In the genomic region with DNA sequence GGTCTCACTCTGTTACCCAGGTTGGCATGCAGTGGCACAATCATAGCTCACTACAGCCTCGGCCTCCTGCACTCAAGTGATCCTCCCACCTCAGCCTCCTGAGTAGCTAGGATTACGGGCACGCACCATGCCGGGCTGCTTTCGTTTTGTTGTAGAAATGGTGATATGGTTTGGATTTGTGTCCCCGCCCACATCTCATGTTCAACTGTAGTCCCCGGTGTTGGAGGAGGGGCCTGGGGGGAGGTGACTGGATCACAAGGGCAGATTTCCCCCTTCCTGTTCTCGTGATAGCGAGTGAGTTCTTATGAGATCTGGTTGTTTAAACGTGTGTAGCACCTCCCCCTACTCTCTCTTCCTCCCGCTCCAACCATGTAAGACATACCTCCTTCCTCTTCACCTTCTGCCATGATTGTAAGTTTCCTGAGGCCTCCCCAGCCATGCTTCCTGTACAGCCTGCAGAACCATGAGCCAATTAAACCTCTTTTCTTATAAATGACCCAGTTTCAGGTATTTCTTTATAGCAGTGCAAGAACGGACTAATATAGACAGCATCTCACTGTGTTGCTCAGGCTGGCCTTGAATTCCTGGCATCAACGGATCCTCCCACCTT, we compare ENCODE assay signal across 1 cellular context.
TF ChIP-seq lines count a peak whose summit lies in the region.

No MANE protein-coding gene starts in this region.

TF ChIP-seq in K562, 482 proteins besides CTCF, POLR2A, EP300 and RAD21 (continued from another document and continues in another):
- TF ChIP-seq HOXB6 (CRISPR knock-in tag; IDR thresholded peaks at IDR 0.05; ENCODE audit: borderline replicate concordance) = no peak
- TF ChIP-seq NR2C1 (IDR thresholded peaks at IDR 0.05) = no peak
- no peak for TF ChIP-seq NR2C1 (tag; IDR thresholded peaks at IDR 0.05)
- TF ChIP-seq, protein P1, sequence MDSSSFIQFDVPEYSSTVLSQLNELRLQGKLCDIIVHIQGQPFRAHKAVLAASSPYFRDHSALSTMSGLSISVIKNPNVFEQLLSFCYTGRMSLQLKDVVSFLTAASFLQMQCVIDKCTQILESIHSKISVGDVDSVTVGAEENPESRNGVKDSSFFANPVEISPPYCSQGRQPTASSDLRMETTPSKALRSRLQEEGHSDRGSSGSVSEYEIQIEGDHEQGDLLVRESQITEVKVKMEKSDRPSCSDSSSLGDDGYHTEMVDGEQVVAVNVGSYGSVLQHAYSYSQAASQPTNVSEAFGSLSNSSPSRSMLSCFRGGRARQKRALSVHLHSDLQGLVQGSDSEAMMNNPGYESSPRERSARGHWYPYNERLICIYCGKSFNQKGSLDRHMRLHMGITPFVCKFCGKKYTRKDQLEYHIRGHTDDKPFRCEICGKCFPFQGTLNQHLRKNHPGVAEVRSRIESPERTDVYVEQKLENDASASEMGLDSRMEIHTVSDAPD (CRISPR knock-in tag; IDR thresholded peaks at IDR 0.05) = no peak
- TF ChIP-seq JUN (IDR thresholded peaks at IDR 0.05; ENCODE audit: borderline replicate concordance, low read depth, low read length) = no peak
- TF ChIP-seq JUN (CRISPR knock-in tag; IDR thresholded peaks at IDR 0.05; ENCODE audit: borderline replicate concordance) = no peak
- TF ChIP-seq FOXK2 (conservative IDR thresholded peaks at IDR 0.05 in 1 of 2, IDR thresholded peaks at IDR 0.05 in 1 of 2; ENCODE audit: low read depth in 2 of 2) = no peak
- TF ChIP-seq KHSRP (IDR thresholded peaks at IDR 0.05) = no peak
- TF ChIP-seq, protein P2, sequence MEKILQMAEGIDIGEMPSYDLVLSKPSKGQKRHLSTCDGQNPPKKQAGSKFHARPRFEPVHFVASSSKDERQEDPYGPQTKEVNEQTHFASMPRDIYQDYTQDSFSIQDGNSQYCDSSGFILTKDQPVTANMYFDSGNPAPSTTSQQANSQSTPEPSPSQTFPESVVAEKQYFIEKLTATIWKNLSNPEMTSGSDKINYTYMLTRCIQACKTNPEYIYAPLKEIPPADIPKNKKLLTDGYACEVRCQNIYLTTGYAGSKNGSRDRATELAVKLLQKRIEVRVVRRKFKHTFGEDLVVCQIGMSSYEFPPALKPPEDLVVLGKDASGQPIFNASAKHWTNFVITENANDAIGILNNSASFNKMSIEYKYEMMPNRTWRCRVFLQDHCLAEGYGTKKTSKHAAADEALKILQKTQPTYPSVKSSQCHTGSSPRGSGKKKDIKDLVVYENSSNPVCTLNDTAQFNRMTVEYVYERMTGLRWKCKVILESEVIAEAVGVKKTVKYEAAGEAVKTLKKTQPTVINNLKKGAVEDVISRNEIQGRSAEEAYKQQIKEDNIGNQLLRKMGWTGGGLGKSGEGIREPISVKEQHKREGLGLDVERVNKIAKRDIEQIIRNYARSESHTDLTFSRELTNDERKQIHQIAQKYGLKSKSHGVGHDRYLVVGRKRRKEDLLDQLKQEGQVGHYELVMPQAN (IDR thresholded peaks at IDR 0.05; ENCODE audit: borderline replicate concordance) = no peak; the same call in 1 of the 2 replicates
- no peak for TF ChIP-seq ZC3H8 (IDR thresholded peaks at IDR 0.05)
- no peak for TF ChIP-seq OTX1 (CRISPR knock-in tag; IDR thresholded peaks at IDR 0.05)
- TF ChIP-seq, protein P3, sequence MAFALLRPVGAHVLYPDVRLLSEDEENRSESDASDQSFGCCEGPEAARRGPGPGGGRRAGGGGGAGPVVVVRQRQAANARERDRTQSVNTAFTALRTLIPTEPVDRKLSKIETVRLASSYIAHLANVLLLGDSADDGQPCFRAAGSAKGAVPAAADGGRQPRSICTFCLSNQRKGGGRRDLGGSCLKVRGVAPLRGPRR (CRISPR knock-in tag; IDR thresholded peaks at IDR 0.05) = no peak
- TF ChIP-seq, protein P4, sequence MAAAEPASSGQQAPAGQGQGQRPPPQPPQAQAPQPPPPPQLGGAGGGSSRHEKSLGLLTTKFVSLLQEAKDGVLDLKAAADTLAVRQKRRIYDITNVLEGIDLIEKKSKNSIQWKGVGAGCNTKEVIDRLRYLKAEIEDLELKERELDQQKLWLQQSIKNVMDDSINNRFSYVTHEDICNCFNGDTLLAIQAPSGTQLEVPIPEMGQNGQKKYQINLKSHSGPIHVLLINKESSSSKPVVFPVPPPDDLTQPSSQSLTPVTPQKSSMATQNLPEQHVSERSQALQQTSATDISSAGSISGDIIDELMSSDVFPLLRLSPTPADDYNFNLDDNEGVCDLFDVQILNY (CRISPR knock-in tag; IDR thresholded peaks at IDR 0.05) = no peak
- TF ChIP-seq, protein P5, sequence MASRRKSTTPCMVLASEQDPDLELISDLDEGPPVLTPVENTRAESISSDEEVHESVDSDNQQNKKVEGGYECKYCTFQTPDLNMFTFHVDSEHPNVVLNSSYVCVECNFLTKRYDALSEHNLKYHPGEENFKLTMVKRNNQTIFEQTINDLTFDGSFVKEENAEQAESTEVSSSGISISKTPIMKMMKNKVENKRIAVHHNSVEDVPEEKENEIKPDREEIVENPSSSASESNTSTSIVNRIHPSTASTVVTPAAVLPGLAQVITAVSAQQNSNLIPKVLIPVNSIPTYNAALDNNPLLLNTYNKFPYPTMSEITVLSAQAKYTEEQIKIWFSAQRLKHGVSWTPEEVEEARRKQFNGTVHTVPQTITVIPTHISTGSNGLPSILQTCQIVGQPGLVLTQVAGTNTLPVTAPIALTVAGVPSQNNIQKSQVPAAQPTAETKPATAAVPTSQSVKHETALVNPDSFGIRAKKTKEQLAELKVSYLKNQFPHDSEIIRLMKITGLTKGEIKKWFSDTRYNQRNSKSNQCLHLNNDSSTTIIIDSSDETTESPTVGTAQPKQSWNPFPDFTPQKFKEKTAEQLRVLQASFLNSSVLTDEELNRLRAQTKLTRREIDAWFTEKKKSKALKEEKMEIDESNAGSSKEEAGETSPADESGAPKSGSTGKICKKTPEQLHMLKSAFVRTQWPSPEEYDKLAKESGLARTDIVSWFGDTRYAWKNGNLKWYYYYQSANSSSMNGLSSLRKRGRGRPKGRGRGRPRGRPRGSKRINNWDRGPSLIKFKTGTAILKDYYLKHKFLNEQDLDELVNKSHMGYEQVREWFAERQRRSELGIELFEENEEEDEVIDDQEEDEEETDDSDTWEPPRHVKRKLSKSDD (conservative IDR thresholded peaks at IDR 0.05; ENCODE audit: low read length) = no peak
- no peak for TF ChIP-seq TSC22D4 (tag; IDR thresholded peaks at IDR 0.05)
- TF ChIP-seq, protein P6, sequence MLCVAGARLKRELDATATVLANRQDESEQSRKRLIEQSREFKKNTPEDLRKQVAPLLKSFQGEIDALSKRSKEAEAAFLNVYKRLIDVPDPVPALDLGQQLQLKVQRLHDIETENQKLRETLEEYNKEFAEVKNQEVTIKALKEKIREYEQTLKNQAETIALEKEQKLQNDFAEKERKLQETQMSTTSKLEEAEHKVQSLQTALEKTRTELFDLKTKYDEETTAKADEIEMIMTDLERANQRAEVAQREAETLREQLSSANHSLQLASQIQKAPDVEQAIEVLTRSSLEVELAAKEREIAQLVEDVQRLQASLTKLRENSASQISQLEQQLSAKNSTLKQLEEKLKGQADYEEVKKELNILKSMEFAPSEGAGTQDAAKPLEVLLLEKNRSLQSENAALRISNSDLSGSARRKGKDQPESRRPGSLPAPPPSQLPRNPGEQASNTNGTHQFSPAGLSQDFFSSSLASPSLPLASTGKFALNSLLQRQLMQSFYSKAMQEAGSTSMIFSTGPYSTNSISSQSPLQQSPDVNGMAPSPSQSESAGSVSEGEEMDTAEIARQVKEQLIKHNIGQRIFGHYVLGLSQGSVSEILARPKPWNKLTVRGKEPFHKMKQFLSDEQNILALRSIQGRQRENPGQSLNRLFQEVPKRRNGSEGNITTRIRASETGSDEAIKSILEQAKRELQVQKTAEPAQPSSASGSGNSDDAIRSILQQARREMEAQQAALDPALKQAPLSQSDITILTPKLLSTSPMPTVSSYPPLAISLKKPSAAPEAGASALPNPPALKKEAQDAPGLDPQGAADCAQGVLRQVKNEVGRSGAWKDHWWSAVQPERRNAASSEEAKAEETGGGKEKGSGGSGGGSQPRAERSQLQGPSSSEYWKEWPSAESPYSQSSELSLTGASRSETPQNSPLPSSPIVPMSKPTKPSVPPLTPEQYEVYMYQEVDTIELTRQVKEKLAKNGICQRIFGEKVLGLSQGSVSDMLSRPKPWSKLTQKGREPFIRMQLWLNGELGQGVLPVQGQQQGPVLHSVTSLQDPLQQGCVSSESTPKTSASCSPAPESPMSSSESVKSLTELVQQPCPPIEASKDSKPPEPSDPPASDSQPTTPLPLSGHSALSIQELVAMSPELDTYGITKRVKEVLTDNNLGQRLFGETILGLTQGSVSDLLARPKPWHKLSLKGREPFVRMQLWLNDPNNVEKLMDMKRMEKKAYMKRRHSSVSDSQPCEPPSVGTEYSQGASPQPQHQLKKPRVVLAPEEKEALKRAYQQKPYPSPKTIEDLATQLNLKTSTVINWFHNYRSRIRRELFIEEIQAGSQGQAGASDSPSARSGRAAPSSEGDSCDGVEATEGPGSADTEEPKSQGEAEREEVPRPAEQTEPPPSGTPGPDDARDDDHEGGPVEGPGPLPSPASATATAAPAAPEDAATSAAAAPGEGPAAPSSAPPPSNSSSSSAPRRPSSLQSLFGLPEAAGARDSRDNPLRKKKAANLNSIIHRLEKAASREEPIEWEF (CRISPR knock-in tag; IDR thresholded peaks at IDR 0.05) = no peak
- TF ChIP-seq ZNF274 (IDR thresholded peaks at IDR 0.05; ENCODE audit: borderline replicate concordance, low read depth, low read length) = no peak
- no peak for TF ChIP-seq CAMTA2 (CRISPR knock-in tag; conservative IDR thresholded peaks at IDR 0.05)
- TF ChIP-seq NFE2 (IDR thresholded peaks at IDR 0.05; ENCODE audit: low read depth) = no peak
- TF ChIP-seq MCM3 (IDR thresholded peaks at IDR 0.05) = no peak
- TF ChIP-seq, protein P7, sequence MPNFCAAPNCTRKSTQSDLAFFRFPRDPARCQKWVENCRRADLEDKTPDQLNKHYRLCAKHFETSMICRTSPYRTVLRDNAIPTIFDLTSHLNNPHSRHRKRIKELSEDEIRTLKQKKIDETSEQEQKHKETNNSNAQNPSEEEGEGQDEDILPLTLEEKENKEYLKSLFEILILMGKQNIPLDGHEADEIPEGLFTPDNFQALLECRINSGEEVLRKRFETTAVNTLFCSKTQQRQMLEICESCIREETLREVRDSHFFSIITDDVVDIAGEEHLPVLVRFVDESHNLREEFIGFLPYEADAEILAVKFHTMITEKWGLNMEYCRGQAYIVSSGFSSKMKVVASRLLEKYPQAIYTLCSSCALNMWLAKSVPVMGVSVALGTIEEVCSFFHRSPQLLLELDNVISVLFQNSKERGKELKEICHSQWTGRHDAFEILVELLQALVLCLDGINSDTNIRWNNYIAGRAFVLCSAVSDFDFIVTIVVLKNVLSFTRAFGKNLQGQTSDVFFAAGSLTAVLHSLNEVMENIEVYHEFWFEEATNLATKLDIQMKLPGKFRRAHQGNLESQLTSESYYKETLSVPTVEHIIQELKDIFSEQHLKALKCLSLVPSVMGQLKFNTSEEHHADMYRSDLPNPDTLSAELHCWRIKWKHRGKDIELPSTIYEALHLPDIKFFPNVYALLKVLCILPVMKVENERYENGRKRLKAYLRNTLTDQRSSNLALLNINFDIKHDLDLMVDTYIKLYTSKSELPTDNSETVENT (CRISPR knock-in tag; IDR thresholded peaks at IDR 0.05) = no peak
- TF ChIP-seq, protein P8, sequence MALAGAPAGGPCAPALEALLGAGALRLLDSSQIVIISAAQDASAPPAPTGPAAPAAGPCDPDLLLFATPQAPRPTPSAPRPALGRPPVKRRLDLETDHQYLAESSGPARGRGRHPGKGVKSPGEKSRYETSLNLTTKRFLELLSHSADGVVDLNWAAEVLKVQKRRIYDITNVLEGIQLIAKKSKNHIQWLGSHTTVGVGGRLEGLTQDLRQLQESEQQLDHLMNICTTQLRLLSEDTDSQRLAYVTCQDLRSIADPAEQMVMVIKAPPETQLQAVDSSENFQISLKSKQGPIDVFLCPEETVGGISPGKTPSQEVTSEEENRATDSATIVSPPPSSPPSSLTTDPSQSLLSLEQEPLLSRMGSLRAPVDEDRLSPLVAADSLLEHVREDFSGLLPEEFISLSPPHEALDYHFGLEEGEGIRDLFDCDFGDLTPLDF (CRISPR knock-in tag; IDR thresholded peaks at IDR 0.05) = no peak
- TF ChIP-seq, protein P9, sequence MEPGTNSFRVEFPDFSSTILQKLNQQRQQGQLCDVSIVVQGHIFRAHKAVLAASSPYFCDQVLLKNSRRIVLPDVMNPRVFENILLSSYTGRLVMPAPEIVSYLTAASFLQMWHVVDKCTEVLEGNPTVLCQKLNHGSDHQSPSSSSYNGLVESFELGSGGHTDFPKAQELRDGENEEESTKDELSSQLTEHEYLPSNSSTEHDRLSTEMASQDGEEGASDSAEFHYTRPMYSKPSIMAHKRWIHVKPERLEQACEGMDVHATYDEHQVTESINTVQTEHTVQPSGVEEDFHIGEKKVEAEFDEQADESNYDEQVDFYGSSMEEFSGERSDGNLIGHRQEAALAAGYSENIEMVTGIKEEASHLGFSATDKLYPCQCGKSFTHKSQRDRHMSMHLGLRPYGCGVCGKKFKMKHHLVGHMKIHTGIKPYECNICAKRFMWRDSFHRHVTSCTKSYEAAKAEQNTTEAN (CRISPR knock-in tag; IDR thresholded peaks at IDR 0.05) = no peak
- TF ChIP-seq NR1H2 (CRISPR knock-in tag; IDR thresholded peaks at IDR 0.05) = no peak
- TF ChIP-seq NCOA1 (IDR thresholded peaks at IDR 0.05; ENCODE audit: low read depth) = no peak
- TF ChIP-seq, protein P10, sequence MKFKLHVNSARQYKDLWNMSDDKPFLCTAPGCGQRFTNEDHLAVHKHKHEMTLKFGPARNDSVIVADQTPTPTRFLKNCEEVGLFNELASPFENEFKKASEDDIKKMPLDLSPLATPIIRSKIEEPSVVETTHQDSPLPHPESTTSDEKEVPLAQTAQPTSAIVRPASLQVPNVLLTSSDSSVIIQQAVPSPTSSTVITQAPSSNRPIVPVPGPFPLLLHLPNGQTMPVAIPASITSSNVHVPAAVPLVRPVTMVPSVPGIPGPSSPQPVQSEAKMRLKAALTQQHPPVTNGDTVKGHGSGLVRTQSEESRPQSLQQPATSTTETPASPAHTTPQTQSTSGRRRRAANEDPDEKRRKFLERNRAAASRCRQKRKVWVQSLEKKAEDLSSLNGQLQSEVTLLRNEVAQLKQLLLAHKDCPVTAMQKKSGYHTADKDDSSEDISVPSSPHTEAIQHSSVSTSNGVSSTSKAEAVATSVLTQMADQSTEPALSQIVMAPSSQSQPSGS (CRISPR knock-in tag; IDR thresholded peaks at IDR 0.05) = no peak
- no peak for TF ChIP-seq KDM4B (IDR thresholded peaks at IDR 0.05; ENCODE audit: borderline replicate concordance in 2 of 2, low read depth in 1 of 2)
- TF ChIP-seq RFX7 (CRISPR knock-in tag; IDR thresholded peaks at IDR 0.05) = no peak
- TF ChIP-seq HMG20A (CRISPR knock-in tag; conservative IDR thresholded peaks at IDR 0.05) = no peak
- no peak for TF ChIP-seq TEAD4 (IDR thresholded peaks at IDR 0.05; ENCODE audit: low read length)
- no peak for TF ChIP-seq TEAD4 (CRISPR knock-in tag; IDR thresholded peaks at IDR 0.05; ENCODE audit: borderline replicate concordance)
- TF ChIP-seq CHCHD3 (CRISPR knock-in tag; IDR thresholded peaks at IDR 0.05) = no peak
- no peak for TF ChIP-seq KLF1 (tag; IDR thresholded peaks at IDR 0.05)
- TF ChIP-seq, protein P11, sequence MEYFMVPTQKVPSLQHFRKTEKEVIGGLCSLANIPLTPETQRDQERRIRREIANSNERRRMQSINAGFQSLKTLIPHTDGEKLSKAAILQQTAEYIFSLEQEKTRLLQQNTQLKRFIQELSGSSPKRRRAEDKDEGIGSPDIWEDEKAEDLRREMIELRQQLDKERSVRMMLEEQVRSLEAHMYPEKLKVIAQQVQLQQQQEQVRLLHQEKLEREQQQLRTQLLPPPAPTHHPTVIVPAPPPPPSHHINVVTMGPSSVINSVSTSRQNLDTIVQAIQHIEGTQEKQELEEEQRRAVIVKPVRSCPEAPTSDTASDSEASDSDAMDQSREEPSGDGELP (CRISPR knock-in tag; IDR thresholded peaks at IDR 0.05; ENCODE audit: borderline replicate concordance) = peak; percentile 30; the same call in 1 of the 2 replicates
- no peak for TF ChIP-seq NFIX (CRISPR knock-in tag; IDR thresholded peaks at IDR 0.05; ENCODE audit: low read depth)
- no peak for TF ChIP-seq ZNF24 (IDR thresholded peaks at IDR 0.05)
- no peak for TF ChIP-seq ELF4 (CRISPR knock-in tag; IDR thresholded peaks at IDR 0.05)
- TF ChIP-seq TRIM24 (IDR thresholded peaks at IDR 0.05) = peak in 1 of 2 experiments; percentile 58; a peak in 1 of 4 replicates
- no peak for TF ChIP-seq ZNF57 (CRISPR knock-in tag; IDR thresholded peaks at IDR 0.05)
- TF ChIP-seq TAF1 (IDR thresholded peaks at IDR 0.05; ENCODE audit: control insufficient read depth, extremely low read depth, insufficient read depth, low read length, severe bottlenecking) = peak; percentile 33
